In the genomic region with DNA sequence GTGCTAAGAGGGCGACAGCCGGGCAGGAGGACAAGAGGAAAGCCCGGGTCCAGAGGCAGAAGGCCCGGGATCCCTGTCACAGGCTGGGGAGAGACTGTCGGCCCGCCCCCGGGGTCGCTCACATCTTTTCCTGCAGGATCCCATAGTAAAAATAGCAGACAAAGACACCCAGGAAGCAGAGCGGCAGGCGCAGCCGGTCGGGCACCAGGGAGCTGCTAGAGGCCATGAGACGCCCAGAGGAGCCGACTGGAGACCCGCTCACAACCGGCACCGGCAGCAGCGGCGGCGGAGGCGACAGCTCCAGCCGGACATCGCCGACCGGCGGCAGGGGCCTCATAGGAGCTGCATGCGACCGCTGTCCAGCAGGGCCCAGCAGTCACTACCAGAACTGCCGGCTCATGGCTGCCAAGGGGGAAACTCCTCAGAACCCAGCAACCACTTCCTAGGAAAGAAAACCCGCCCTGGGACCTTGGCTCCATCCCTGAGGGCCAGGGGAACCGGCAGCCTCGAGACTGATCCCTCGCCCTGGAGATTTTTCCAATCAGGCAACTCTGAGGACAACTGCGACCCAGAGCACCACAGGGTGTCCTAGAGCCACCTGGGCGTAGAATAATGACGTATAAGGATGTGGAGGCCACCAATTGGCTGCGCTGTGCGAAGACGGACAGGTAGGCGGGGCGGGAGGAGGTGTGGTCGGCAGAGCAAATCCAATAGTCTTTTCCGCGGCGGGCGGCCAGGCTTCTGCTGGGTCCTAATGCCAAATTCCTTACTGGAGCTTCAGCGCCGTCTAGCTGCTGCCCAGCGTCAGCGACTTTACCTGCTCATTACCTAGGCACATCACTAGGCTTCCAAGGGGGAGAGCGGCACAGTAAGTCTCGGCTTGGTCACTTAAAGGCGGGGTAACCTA, we compare ENCODE assay signal across 8 cellular contexts. TPM values are rescaled to one million over a fixed set of nuclear protein-coding genes. Genes with fewer than 3 reads are reported as not detected.
DNase-seq lines count a peak whose midpoint lies in the region; ATAC-seq and TF ChIP-seq lines count a peak whose summit lies in the region.

A gene with protein sequence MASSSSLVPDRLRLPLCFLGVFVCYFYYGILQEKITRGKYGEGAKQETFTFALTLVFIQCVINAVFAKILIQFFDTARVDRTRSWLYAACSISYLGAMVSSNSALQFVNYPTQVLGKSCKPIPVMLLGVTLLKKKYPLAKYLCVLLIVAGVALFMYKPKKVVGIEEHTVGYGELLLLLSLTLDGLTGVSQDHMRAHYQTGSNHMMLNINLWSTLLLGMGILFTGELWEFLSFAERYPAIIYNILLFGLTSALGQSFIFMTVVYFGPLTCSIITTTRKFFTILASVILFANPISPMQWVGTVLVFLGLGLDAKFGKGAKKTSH (minus strand): TSS at position 357 of the 907 bp plus-strand sequence. CDS start 131 bp downstream, at position 226.

- TF ChIP-seq CTCF in right lobe of liver (IDR thresholded peaks at IDR 0.05), result peak; percentile 61 to 76 (median 69)

- peaks cover 0 to 30% (median 3%) of the 10 kb centered on the region in 4 donors for H3K4me1 ChIP-seq in right lobe of liver

- ATAC-seq in GM19372 (IDR thresholded peaks at IDR 0.05; ENCODE audit: low read depth, unreplicated experiment), result peak; percentile 88
- ATAC-seq in HG03565 (IDR thresholded peaks at IDR 0.05; ENCODE audit: unreplicated experiment), result peak; percentile 89
- ATAC-seq in right lobe of liver, result peak; percentile 94 to 97 (median 94)

- no peaks in the 10 kb centered on the region for H3K27me3 ChIP-seq in right lobe of liver

- DNase-seq in CD1c-positive myeloid dendritic cell (ENCODE audit: extremely low spot score), result peak; percentile 98
- DNase-seq in NCI-H774 (lab: John Stamatoyannopoulos, UW), result peak; percentile 99
- peak; percentile 99 for DNase-seq in activated CD4-positive, alpha-beta T cell treated with anti-CD3 and anti-CD28 coated beads, Interleukin-2, amount 50 U/mL, for 48 hours
- peak; percentile 98 to 100 for DNase-seq in dermis microvascular lymphatic vessel endothelial cell (ENCODE audit: low read depth in 2 of 2)
- peak; percentile 99 to 100 (median 99) for DNase-seq in right lobe of liver
- DNase-seq in stimulated activated CD4-positive, alpha-beta T cell treated with anti-CD3 and anti-CD28 coated beads, Interleukin-4, amount 100 ng/mL, for 48 hours (ENCODE audit: low read depth in 2 of 2), result peak; percentile 96 to 99

- intact Hi-C loops in right lobe of liver (cut with DNase I), result loop anchor here in 1 of 2 donors (5.0 kb wide), 1 partner anchor 69 kb away; no protein-coding TSS in a partner anchor

- peak within 1 kb of the TSS; percentile 92 to 99 (median 92) for H3K4me3 ChIP-seq in right lobe of liver

- H3K36me3 ChIP-seq in right lobe of liver, result peaks cover 7 to 27% (median 14%) of the 10 kb centered on the region in 4 donors

- TF ChIP-seq POLR2A in right lobe of liver (IDR thresholded peaks at IDR 0.05), result peak; percentile 85

- 0% methylated on average over 16 of the region's 53 CpGs for WGBS in right lobe of liver (ENCODE audit: insufficient coverage, low coverage, low lambda C conversion rate, missing lambda C conversion rate)

- H3K9me3 ChIP-seq in right lobe of liver, result no peaks in the 10 kb centered on the region

- H3K27ac ChIP-seq in right lobe of liver, result peak within 1 kb of the TSS; percentile 97 to 100 (median 99)

RNA-seq across cellular contexts. Expression of the gene that starts here (rescaled TPM):
- total RNA-seq in dermis microvascular lymphatic vessel endothelial cell, result 50.1 and 56.0 TPM in 2 replicates
- total RNA-seq in right lobe of liver, result 10 to 100 TPM; 31.7 to 80.0 (median 56.9) TPM

Comparison
In these comparisons a context has a peak if more than half of its experiments do, and no peak if none do; other contexts are left out.
1. Peak in every context shown above with its lines: DNase-seq, ATAC-seq, H3K4me3 ChIP-seq and H3K27ac ChIP-seq.